8 cellular contexts compared by ENCODE assay signal in genomic region chr2:211745295-211746097, GRCh38.
DNase-seq lines count a peak whose midpoint lies in the region; ATAC-seq, FAIRE-seq and TF ChIP-seq lines count a peak whose summit lies in the region.

No MANE protein-coding gene starts in this region.

- POLR2A ChIA-PET in AG04450 (lab: Yijun Ruan, JAX), result no interaction called here

- H3K27ac Mint-ChIP-seq in chondrocyte (ENCODE audit: unreplicated experiment), result no peak overlapping the region

- no peak overlapping the region for H3K4me3 Mint-ChIP-seq in chondrocyte (ENCODE audit: unreplicated experiment)

- H3K4me1 ChIP-seq in Peyer's patch, result no peaks in the 10 kb centered on the region
- H3K4me1 ChIP-seq in left lung, result no peaks in the 10 kb centered on the region

- DNase-seq in AG04450 (ENCODE audit: low read depth, low spot score), result no peak
- DNase-seq in HFF-Myc (ENCODE audit: extremely low read depth, low read depth), result peak; percentile 2
- peak; percentile 3 for DNase-seq in LNCaP clone FGC (ENCODE audit: low read depth)
- DNase-seq in Peyer's patch, result peak in 1 of 3 donors; percentile 62
- no peak for DNase-seq in chondrocyte (ENCODE audit: low spot score)
- DNase-seq in left lung, result peak in 1 of 2 donors; percentile 35
- DNase-seq in urothelium cell line (ENCODE audit: low spot score), result peak; percentile 60

- H3K36me3 ChIP-seq in Peyer's patch (no peaks in the 10 kb centered on the region), left lung (no peaks in the 10 kb centered on the region)

- H3K9me3 ChIP-seq in AG04450 (ENCODE audit: control insufficient read depth, insufficient read depth, low read length) (no peaks in the 10 kb centered on the region), Peyer's patch (no peaks in the 10 kb centered on the region), left lung (no peaks in the 10 kb centered on the region)

- peak; percentile 80 for TF ChIP-seq CTCF in AG04450 (IDR thresholded peaks at IDR 0.05; ENCODE audit: low read depth, low read length)
- peak; percentile 88 for TF ChIP-seq CTCF in GM12873 (IDR thresholded peaks at IDR 0.05; ENCODE audit: insufficient read depth, low read depth, low read length, missing control alignments)
- TF ChIP-seq CTCF in HFF-Myc (IDR thresholded peaks at IDR 0.05; ENCODE audit: low read depth, low read length, missing control alignments), result peak; percentile 70
- TF ChIP-seq CTCF in LNCaP clone FGC (IDR thresholded peaks at IDR 0.05; ENCODE audit: control insufficient read depth, extremely low read depth, insufficient read depth), result peak; percentile 89
- TF ChIP-seq CTCF in Peyer's patch (IDR thresholded peaks at IDR 0.05), result peak in 5 of 6 experiments; percentile 19 to 67 (median 56)
- TF ChIP-seq CTCF in chondrocyte (IDR thresholded peaks at IDR 0.05), result peak; percentile 97
- peak; percentile 61 to 73 for TF ChIP-seq CTCF in left lung (IDR thresholded peaks at IDR 0.05)

- no peaks in the 10 kb centered on the region for H3K27me3 ChIP-seq in AG04450 (ENCODE audit: control insufficient read depth, insufficient read depth, low read length)
- H3K27me3 ChIP-seq in Peyer's patch, result no peaks in the 10 kb centered on the region
- H3K27me3 ChIP-seq in left lung, result no peaks in the 10 kb centered on the region

- TF ChIP-seq POLR2A in Peyer's patch (IDR thresholded peaks at IDR 0.05), result no peak

- peak; percentile 97 for ATAC-seq in left lung

- peaks cover 3% of the 10 kb centered on the region for H3K4me1 Mint-ChIP-seq in chondrocyte (ENCODE audit: low read depth)

- no peak overlapping the region for H3K4me3 ChIP-seq in AG04450 (ENCODE audit: low read depth, low read length)
- H3K4me3 ChIP-seq in HFF-Myc (replicated peaks; ENCODE audit: low read depth, low read length), result no peak overlapping the region
- no peak overlapping the region for H3K4me3 ChIP-seq in LNCaP clone FGC (ENCODE audit: low read depth, low read length)
- H3K4me3 ChIP-seq in Peyer's patch, result no peak overlapping the region
- H3K4me3 ChIP-seq in left lung, result no peak overlapping the region

- intact Hi-C loops in left lung (cut with DNase I), result no loop called here

- FAIRE-seq in urothelium cell line (lab: Jason Lieb, UNC), result no peak

- no peak overlapping the region for H3K27ac ChIP-seq in AG04450 (ENCODE audit: low read depth, low read length)
- no peak overlapping the region for H3K27ac ChIP-seq in Peyer's patch
- H3K27ac ChIP-seq in left lung, result no peak overlapping the region

- no peaks in the 10 kb centered on the region for H3K36me3 Mint-ChIP-seq in chondrocyte (ENCODE audit: low read depth)

- H3K27me3 Mint-ChIP-seq in chondrocyte (ENCODE audit: low read depth), result no peaks in the 10 kb centered on the region

- CTCF ChIA-PET in AG04450 (lab: Charles Lee), result interaction anchor here (0.5 to 4.9 kb wide), 40 partner anchors 8 to 1465 kb away, joined by 3 to 48 read pairs (median 4); no protein-coding TSS in a partner anchor

- H3K9me3 Mint-ChIP-seq in chondrocyte (ENCODE audit: low read depth), result no peaks in the 10 kb centered on the region

Comparison
In these comparisons a context has a peak if more than half of its experiments do, and no peak if none do; other contexts are left out.
1. DNase-seq: peak in HFF-Myc (single experiment), LNCaP clone FGC (single experiment) and urothelium cell line (single experiment); none in AG04450 (single experiment) and chondrocyte (single experiment).
2. Peak in every context shown above with its lines, with median percentiles within 50 percentile points of each other: CTCF ChIP-seq.